Comparison of ENCODE assay signal across 2 cellular contexts in the genomic region with DNA sequence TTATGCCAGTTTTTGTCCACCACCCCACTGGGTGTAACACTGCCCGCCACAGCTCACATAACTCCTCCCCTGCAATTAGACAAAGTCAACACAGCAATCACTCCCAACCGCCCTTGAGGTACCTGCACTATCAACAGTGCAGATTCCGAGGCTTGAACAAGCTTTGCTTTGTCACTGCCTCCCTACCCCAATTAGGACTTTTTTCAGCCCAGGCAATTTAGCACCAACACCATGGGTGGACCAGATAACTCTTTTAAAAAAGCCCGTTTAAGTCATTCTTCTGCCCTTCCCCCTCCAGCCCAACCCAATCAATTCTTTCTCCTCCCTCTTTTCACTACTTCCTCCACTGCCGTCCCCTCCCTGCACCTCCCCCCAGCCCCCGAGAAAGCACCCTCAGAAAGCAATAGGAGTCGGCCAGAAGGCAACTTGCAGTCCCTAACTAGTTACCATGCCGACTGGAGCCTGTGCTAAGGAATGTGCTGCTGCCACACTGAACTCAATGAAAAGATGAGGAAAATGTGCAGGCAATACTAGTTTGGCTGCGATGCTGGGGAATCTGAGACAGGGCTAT.
TF ChIP-seq lines count a peak whose summit lies in the region.

No MANE protein-coding gene starts in this region.

TF ChIP-seq in HEK293, 187 proteins besides CTCF, POLR2A, EP300 and RAD21 (continued from another document and continues in another):
- TF ChIP-seq SALL2 (tag by site-specific recombination; IDR thresholded peaks at IDR 0.05; ENCODE audit: borderline replicate concordance), result no peak
- TF ChIP-seq ZNF341 (tag by site-specific recombination; IDR thresholded peaks at IDR 0.05; ENCODE audit: low read depth), result peak; percentile 79
- TF ChIP-seq, protein P1, sequence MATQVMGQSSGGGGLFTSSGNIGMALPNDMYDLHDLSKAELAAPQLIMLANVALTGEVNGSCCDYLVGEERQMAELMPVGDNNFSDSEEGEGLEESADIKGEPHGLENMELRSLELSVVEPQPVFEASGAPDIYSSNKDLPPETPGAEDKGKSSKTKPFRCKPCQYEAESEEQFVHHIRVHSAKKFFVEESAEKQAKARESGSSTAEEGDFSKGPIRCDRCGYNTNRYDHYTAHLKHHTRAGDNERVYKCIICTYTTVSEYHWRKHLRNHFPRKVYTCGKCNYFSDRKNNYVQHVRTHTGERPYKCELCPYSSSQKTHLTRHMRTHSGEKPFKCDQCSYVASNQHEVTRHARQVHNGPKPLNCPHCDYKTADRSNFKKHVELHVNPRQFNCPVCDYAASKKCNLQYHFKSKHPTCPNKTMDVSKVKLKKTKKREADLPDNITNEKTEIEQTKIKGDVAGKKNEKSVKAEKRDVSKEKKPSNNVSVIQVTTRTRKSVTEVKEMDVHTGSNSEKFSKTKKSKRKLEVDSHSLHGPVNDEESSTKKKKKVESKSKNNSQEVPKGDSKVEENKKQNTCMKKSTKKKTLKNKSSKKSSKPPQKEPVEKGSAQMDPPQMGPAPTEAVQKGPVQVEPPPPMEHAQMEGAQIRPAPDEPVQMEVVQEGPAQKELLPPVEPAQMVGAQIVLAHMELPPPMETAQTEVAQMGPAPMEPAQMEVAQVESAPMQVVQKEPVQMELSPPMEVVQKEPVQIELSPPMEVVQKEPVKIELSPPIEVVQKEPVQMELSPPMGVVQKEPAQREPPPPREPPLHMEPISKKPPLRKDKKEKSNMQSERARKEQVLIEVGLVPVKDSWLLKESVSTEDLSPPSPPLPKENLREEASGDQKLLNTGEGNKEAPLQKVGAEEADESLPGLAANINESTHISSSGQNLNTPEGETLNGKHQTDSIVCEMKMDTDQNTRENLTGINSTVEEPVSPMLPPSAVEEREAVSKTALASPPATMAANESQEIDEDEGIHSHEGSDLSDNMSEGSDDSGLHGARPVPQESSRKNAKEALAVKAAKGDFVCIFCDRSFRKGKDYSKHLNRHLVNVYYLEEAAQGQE (tag by site-specific recombination; IDR thresholded peaks at IDR 0.05), result no peak
- TF ChIP-seq ZNF19 (tag by site-specific recombination; IDR thresholded peaks at IDR 0.05; ENCODE audit: low read depth), result no peak
- 0 out of 2 replicates have a peak, but pooled peaks have one; percentile 31 for TF ChIP-seq PATZ1 (tag by site-specific recombination; IDR thresholded peaks at IDR 0.05)
- TF ChIP-seq SP2 (tag by site-specific recombination; IDR thresholded peaks at IDR 0.05), result no peak
- no peak for TF ChIP-seq ZBTB8A (tag by site-specific recombination; IDR thresholded peaks at IDR 0.05)
- no peak for TF ChIP-seq ZNF146 (tag by site-specific recombination; IDR thresholded peaks at IDR 0.05)
- no peak for TF ChIP-seq ZNF324 (tag by site-specific recombination; IDR thresholded peaks at IDR 0.05)
- peak; percentile 93 for TF ChIP-seq WT1 (tag by site-specific recombination; IDR thresholded peaks at IDR 0.05)
- peak; percentile 76 for TF ChIP-seq KLF1 (tag by site-specific recombination; IDR thresholded peaks at IDR 0.05)
- TF ChIP-seq, protein P2, sequence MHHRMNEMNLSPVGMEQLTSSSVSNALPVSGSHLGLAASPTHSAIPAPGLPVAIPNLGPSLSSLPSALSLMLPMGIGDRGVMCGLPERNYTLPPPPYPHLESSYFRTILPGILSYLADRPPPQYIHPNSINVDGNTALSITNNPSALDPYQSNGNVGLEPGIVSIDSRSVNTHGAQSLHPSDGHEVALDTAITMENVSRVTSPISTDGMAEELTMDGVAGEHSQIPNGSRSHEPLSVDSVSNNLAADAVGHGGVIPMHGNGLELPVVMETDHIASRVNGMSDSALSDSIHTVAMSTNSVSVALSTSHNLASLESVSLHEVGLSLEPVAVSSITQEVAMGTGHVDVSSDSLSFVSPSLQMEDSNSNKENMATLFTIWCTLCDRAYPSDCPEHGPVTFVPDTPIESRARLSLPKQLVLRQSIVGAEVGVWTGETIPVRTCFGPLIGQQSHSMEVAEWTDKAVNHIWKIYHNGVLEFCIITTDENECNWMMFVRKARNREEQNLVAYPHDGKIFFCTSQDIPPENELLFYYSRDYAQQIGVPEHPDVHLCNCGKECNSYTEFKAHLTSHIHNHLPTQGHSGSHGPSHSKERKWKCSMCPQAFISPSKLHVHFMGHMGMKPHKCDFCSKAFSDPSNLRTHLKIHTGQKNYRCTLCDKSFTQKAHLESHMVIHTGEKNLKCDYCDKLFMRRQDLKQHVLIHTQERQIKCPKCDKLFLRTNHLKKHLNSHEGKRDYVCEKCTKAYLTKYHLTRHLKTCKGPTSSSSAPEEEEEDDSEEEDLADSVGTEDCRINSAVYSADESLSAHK (tag by site-specific recombination; IDR thresholded peaks at IDR 0.05), result no peak
- no peak for TF ChIP-seq ZNF558 (tag by site-specific recombination; IDR thresholded peaks at IDR 0.05)
- TF ChIP-seq ZNF121 (tag by site-specific recombination; IDR thresholded peaks at IDR 0.05), result no peak
- TF ChIP-seq, protein P3, sequence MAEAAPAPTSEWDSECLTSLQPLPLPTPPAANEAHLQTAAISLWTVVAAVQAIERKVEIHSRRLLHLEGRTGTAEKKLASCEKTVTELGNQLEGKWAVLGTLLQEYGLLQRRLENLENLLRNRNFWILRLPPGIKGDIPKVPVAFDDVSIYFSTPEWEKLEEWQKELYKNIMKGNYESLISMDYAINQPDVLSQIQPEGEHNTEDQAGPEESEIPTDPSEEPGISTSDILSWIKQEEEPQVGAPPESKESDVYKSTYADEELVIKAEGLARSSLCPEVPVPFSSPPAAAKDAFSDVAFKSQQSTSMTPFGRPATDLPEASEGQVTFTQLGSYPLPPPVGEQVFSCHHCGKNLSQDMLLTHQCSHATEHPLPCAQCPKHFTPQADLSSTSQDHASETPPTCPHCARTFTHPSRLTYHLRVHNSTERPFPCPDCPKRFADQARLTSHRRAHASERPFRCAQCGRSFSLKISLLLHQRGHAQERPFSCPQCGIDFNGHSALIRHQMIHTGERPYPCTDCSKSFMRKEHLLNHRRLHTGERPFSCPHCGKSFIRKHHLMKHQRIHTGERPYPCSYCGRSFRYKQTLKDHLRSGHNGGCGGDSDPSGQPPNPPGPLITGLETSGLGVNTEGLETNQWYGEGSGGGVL (tag by site-specific recombination; IDR thresholded peaks at IDR 0.05), result peak; percentile 83
- TF ChIP-seq HOXC10 (CRISPR knock-in tag; IDR thresholded peaks at IDR 0.05), result no peak

TF ChIP-seq in H1, 55 proteins besides CTCF, POLR2A, EP300 and RAD21 (continued from another document):
- TF ChIP-seq ASH2L (IDR thresholded peaks at IDR 0.05; ENCODE audit: low read length) (peak; percentile 98), HDAC2 (IDR thresholded peaks at IDR 0.05; ENCODE audit: borderline replicate concordance in 1 of 2, low read depth in 2 of 2, low read length in 2 of 2) (0 out of 4 replicates have a peak, but pooled peaks of 1 of the 2 experiments have one; percentile 59), SP1 (IDR thresholded peaks at IDR 0.05; ENCODE audit: low read depth, low read length) (peak; percentile 77), RBBP5 (IDR thresholded peaks at IDR 0.05; ENCODE audit: borderline replicate concordance, low read depth, low read length) (peak; percentile 95), RFX5 (IDR thresholded peaks at IDR 0.05; ENCODE audit: borderline replicate concordance, low read depth, low read length) (no peak), TCF12 (IDR thresholded peaks at IDR 0.05; ENCODE audit: low read depth, low read length) (0 out of 2 replicates have a peak, but pooled peaks have one; percentile 46), SIN3A (conservative IDR thresholded peaks at IDR 0.05 in 1 of 2, IDR thresholded peaks at IDR 0.05 in 1 of 2; ENCODE audit: low read depth in 1 of 2, low read length in 2 of 2) (peak; percentile 50 to 72; a peak in 1 of 4 replicates), CHD1 (IDR thresholded peaks at IDR 0.05; ENCODE audit: low read depth, low read length) (no peak)
- TF ChIP-seq, protein P4, sequence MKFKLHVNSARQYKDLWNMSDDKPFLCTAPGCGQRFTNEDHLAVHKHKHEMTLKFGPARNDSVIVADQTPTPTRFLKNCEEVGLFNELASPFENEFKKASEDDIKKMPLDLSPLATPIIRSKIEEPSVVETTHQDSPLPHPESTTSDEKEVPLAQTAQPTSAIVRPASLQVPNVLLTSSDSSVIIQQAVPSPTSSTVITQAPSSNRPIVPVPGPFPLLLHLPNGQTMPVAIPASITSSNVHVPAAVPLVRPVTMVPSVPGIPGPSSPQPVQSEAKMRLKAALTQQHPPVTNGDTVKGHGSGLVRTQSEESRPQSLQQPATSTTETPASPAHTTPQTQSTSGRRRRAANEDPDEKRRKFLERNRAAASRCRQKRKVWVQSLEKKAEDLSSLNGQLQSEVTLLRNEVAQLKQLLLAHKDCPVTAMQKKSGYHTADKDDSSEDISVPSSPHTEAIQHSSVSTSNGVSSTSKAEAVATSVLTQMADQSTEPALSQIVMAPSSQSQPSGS (IDR thresholded peaks at IDR 0.05; ENCODE audit: low read length), result no peak
